ENCODE assay signal across 12 cellular contexts in genomic region chr14:94394594-94395305, GRCh38. TPM values are rescaled to one million over a fixed set of nuclear protein-coding genes. Genes with fewer than 3 reads are reported as not detected.
DNase-seq lines count a peak whose midpoint lies in the region; ATAC-seq and TF ChIP-seq lines count a peak whose summit lies in the region.
"Had no signal": no experiment of that assay in that cellular context is flagged by ENCODE, and none has a peak within 500 bp of the region (broad histone marks: within the 10 kb centered on the region; RNA-seq: fewer than 3 reads in every experiment).

No MANE protein-coding gene starts in this region.

- H3K4me1 Mint-ChIP-seq in activated CD4-positive, alpha-beta T cell treated with anti-CD3 and anti-CD28 coated beads, Interleukin-2, amount 10 ng/mL, durations not matched to agents 24 days and 14 days, result peaks cover 42% of the 10 kb centered on the region
- peaks cover 49% of the 10 kb centered on the region for H3K4me1 Mint-ChIP-seq in stimulated activated naive CD8-positive, alpha-beta T cell treated with anti-CD3 and anti-CD28 coated beads, Interleukin-15, Interleukin-2, amounts not matched to agents 100 ng/mL and 50 ng/mL, for 24 hours (ENCODE audit: low read depth)
- peaks cover 31% of the 10 kb centered on the region for H3K4me1 Mint-ChIP-seq in Caco-2 (ENCODE audit: low read depth, unreplicated experiment)

- H3K27me3 Mint-ChIP-seq in activated CD4-positive, alpha-beta T cell treated with anti-CD3 and anti-CD28 coated beads, Interleukin-2, amount 10 ng/mL, durations not matched to agents 24 days and 14 days, result peaks cover 9% of the 10 kb centered on the region
- peaks cover 27% of the 10 kb centered on the region for H3K27me3 Mint-ChIP-seq in stimulated activated naive CD8-positive, alpha-beta T cell treated with anti-CD3 and anti-CD28 coated beads, Interleukin-15, Interleukin-2, amounts not matched to agents 100 ng/mL and 50 ng/mL, for 24 hours
- no peaks in the 10 kb centered on the region for H3K27me3 Mint-ChIP-seq in Caco-2 (ENCODE audit: insufficient read depth, unreplicated experiment)

- H3K4me3 Mint-ChIP-seq in activated CD4-positive, alpha-beta T cell treated with anti-CD3 and anti-CD28 coated beads, Interleukin-2, amount 10 ng/mL, durations not matched to agents 24 days and 14 days, result no peak overlapping the region
- H3K4me3 Mint-ChIP-seq in stimulated activated naive CD8-positive, alpha-beta T cell treated with anti-CD3 and anti-CD28 coated beads, Interleukin-15, Interleukin-2, amounts not matched to agents 100 ng/mL and 50 ng/mL, for 24 hours, result no peak overlapping the region
- no peak overlapping the region for H3K4me3 Mint-ChIP-seq in Caco-2 (ENCODE audit: unreplicated experiment)

- no peaks in the 10 kb centered on the region for H3K9me3 Mint-ChIP-seq in activated CD4-positive, alpha-beta T cell treated with anti-CD3 and anti-CD28 coated beads, Interleukin-2, amount 10 ng/mL, durations not matched to agents 24 days and 14 days
- H3K9me3 Mint-ChIP-seq in stimulated activated naive CD8-positive, alpha-beta T cell treated with anti-CD3 and anti-CD28 coated beads, Interleukin-15, Interleukin-2, amounts not matched to agents 100 ng/mL and 50 ng/mL, for 24 hours, result no peaks in the 10 kb centered on the region
- no peaks in the 10 kb centered on the region for H3K9me3 Mint-ChIP-seq in Caco-2 (ENCODE audit: unreplicated experiment)

- H3K9me3 ChIP-seq in left ventricle myocardium inferior (replicated peaks) (no peaks in the 10 kb centered on the region), BE2C (no peaks in the 10 kb centered on the region), Caco-2 (no peaks in the 10 kb centered on the region)
- H3K9me3 ChIP-seq: A549 had no signal

- peak overlapping the region; percentile 75 for H3K27ac Mint-ChIP-seq in activated CD4-positive, alpha-beta T cell treated with anti-CD3 and anti-CD28 coated beads, Interleukin-2, amount 10 ng/mL, durations not matched to agents 24 days and 14 days
- H3K27ac Mint-ChIP-seq in stimulated activated naive CD8-positive, alpha-beta T cell treated with anti-CD3 and anti-CD28 coated beads, Interleukin-15, Interleukin-2, amounts not matched to agents 100 ng/mL and 50 ng/mL, for 24 hours, result peak overlapping the region; percentile 87
- H3K27ac Mint-ChIP-seq in Caco-2 (ENCODE audit: unreplicated experiment), result no peak overlapping the region

- H3K4me1 ChIP-seq in left ventricle myocardium inferior (no peaks in the 10 kb centered on the region), BE2C (no peaks in the 10 kb centered on the region), Caco-2 (peaks cover 36% of the 10 kb centered on the region)

- DNase-seq in activated CD4-positive, alpha-beta T cell treated with anti-CD3 and anti-CD28 coated beads, Interleukin-2, amount 10 ng/mL, durations not matched to agents 24 days and 14 days, result no peak
- DNase-seq in activated CD4-positive, alpha-beta T cell treated with anti-CD3 and anti-CD28 coated beads for 1 hour, result no peak
- peak; percentile 40 to 49 for DNase-seq in activated T-cell treated with anti-CD3 and anti-CD28 coated beads, Interleukin-2, amount 50 U/mL, for 48 hours
- DNase-seq in left ventricle myocardium inferior, result peak; percentile 38
- no peak for DNase-seq in BE2C
- no peak for DNase-seq in Caco-2
- DNase-seq: NCI-H748 treated with DMSO at 0.1 percent for 48 hours had no signal

- BruUV-seq in Caco-2 (replicated peaks; lab: Mats Ljungman, UMichigan), result no TSS peak

- H3K27ac ChIP-seq in left ventricle myocardium inferior (replicated peaks), result no peak overlapping the region
- H3K27ac ChIP-seq: A549 had no signal

- no peaks in the 10 kb centered on the region for H3K36me3 Mint-ChIP-seq in activated CD4-positive, alpha-beta T cell treated with anti-CD3 and anti-CD28 coated beads, Interleukin-2, amount 10 ng/mL, durations not matched to agents 24 days and 14 days (ENCODE audit: low read depth)
- H3K36me3 Mint-ChIP-seq in stimulated activated naive CD8-positive, alpha-beta T cell treated with anti-CD3 and anti-CD28 coated beads, Interleukin-15, Interleukin-2, amounts not matched to agents 100 ng/mL and 50 ng/mL, for 24 hours (ENCODE audit: low read depth), result no peaks in the 10 kb centered on the region
- H3K36me3 Mint-ChIP-seq in Caco-2 (ENCODE audit: insufficient read depth, unreplicated experiment), result no peaks in the 10 kb centered on the region

- H3K4me3 ChIP-seq in left ventricle myocardium inferior (no peak overlapping the region), BE2C (ENCODE audit: low read depth, low read length) (no peak overlapping the region), Caco-2 (ENCODE audit: low read depth, low read length) (no peak overlapping the region)
- H3K4me3 ChIP-seq: A549 had no signal

- ATAC-seq in GM19324 (IDR thresholded peaks at IDR 0.05; ENCODE audit: low FRiP score, unreplicated experiment), result no peak
- ATAC-seq: A549 had no signal

- no peak for TF ChIP-seq CTCF in left ventricle myocardium inferior (IDR thresholded peaks at IDR 0.05; ENCODE audit: borderline replicate concordance)
- no peak for TF ChIP-seq CTCF in BE2C (IDR thresholded peaks at IDR 0.05; ENCODE audit: low read depth, low read length)
- TF ChIP-seq CTCF in Caco-2 (IDR thresholded peaks at IDR 0.05; ENCODE audit: insufficient read depth in 1 of 2, low read depth in 1 of 2, low read length in 1 of 2, severe bottlenecking in 1 of 2, unreplicated experiment in 1 of 2), result no peak

- intact Hi-C loops in activated CD4-positive, alpha-beta T cell treated with anti-CD3 and anti-CD28 coated beads, Interleukin-2, amount 10 ng/mL, durations not matched to agents 24 days and 14 days (cut with micrococcal nuclease), result loop anchor here (5.0 to 10.0 kb wide), 3 partner anchors 47 to 420 kb away; partner anchors contain the start of genes ASB2 and OTUB2
- intact Hi-C loops in left ventricle myocardium inferior (cut with micrococcal nuclease) (no loop called here), Caco-2 (cut with micrococcal nuclease; ENCODE audit: unreplicated experiment) (no loop called here)

- POLR2A ChIA-PET in Caco-2 (lab: Charles Lee), result no interaction called here

- CTCF ChIA-PET in Caco-2 (lab: Charles Lee), result no interaction called here

- H3K36me3 ChIP-seq in left ventricle myocardium inferior (no peaks in the 10 kb centered on the region), BE2C (no peaks in the 10 kb centered on the region), Caco-2 (ENCODE audit: control insufficient read depth, insufficient read depth, low read length) (no peaks in the 10 kb centered on the region)

- H3K27me3 ChIP-seq in left ventricle myocardium inferior (ENCODE audit: low read depth) (peaks cover 72% of the 10 kb centered on the region), BE2C (peaks cover 21% of the 10 kb centered on the region), Caco-2 (replicated peaks; ENCODE audit: control insufficient read depth, insufficient read depth, low read length) (no peaks in the 10 kb centered on the region)

RNA-seq across cellular contexts. Expression of gene SERPINA1, which starts 6.3 kb away (rescaled TPM):
- 0.59 and 0.96 TPM in 2 replicates for total RNA-seq in activated CD4-positive, alpha-beta T cell treated with anti-CD3 and anti-CD28 coated beads, Interleukin-2, amount 10 ng/mL, durations not matched to agents 24 days and 14 days
- total RNA-seq in left ventricle myocardium inferior (4.4 TPM), Caco-2 (2022) (150 and 178 TPM in 2 replicates)
- polyA plus RNA-seq in BE2C (2012; ENCODE audit: insufficient read depth, insufficient read length, low read depth), result not detected

RNA-seq across cellular contexts. Expression of gene SERPINA2, which starts 28.3 kb away (rescaled TPM):
- total RNA-seq in activated CD4-positive, alpha-beta T cell treated with anti-CD3 and anti-CD28 coated beads, Interleukin-2, amount 10 ng/mL, durations not matched to agents 24 days and 14 days, result not detected in 2 replicates
- total RNA-seq in left ventricle myocardium inferior (not detected), Caco-2 (2022) (not detected in 2 replicates)
- not detected for polyA plus RNA-seq in BE2C (2012; ENCODE audit: insufficient read depth, insufficient read length, low read depth)
- total RNA-seq: glomerular endothelial cell, urinary bladder had no signal
- polyA plus RNA-seq: A549, urinary bladder had no signal

RNA-seq across cellular contexts. Expression of gene SERPINA11, which starts 57.9 kb away (rescaled TPM):
- total RNA-seq in activated CD4-positive, alpha-beta T cell treated with anti-CD3 and anti-CD28 coated beads, Interleukin-2, amount 10 ng/mL, durations not matched to agents 24 days and 14 days, result not detected in 2 replicates
- total RNA-seq in left ventricle myocardium inferior (not detected), Caco-2 (2022) (0.35 and 0.54 TPM in 2 replicates)
- polyA plus RNA-seq in BE2C (2012; ENCODE audit: insufficient read depth, insufficient read length, low read depth), result not detected
- total RNA-seq: glomerular endothelial cell, urinary bladder had no signal
- polyA plus RNA-seq: A549 had no signal

Comparison
In these comparisons a context has a peak if more than half of its experiments do, and no peak if none do; other contexts are left out.
1. DNase-seq: peak in activated T-cell treated with anti-CD3 and anti-CD28 coated beads, Interleukin-2, amount 50 U/mL, for 48 hours (2 of 2) and left ventricle myocardium inferior (single experiment); none in activated CD4-positive, alpha-beta T cell treated with anti-CD3 and anti-CD28 coated beads, Interleukin-2, amount 10 ng/mL, durations not matched to agents 24 days and 14 days (single experiment), activated CD4-positive, alpha-beta T cell treated with anti-CD3 and anti-CD28 coated beads for 1 hour (single experiment), BE2C (single experiment) and Caco-2 (0 of 2).
2. RNA of gene SERPINA1, which starts 6.3 kb away (total RNA-seq): 150 to 178 TPM in Caco-2; 4.4 TPM in left ventricle myocardium inferior (single experiment) and 0.59 to 0.96 TPM in activated CD4-positive, alpha-beta T cell treated with anti-CD3 and anti-CD28 coated beads, Interleukin-2, amount 10 ng/mL, durations not matched to agents 24 days and 14 days; every median in the first group is over 10 times any median in the second.